ENCODE assay signal across 8 cellular contexts in the genomic region with DNA sequence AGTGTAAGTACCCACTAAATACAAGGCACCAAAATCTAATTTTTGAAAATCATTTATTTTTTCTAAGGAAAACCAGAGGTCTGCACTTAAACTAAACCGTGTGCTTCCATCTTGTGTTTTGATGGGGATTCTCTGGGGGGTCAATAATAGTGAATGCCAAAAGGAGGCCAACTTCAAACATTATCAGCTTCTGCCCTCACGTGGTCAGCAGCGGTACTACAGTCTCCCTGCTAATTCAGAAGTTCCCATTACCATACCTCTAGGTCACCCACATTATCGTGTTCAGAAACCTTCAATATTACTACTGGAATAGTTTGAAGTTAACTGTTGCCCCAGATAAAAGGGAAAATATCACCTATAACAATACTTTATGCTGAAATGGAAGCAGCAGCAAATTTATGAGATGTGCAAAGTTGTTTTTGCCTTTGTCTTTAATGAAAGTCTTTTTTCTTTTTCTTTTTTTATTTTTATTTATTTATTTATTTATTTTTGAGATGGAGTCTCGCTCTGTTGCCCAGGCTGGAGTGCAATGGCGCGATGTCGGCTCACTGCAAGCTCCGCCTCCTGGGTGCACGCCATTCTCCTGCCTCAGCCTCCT. TPM values are rescaled to one million over a fixed set of nuclear protein-coding genes. Genes with fewer than 3 reads are reported as not detected.
DNase-seq lines count a peak whose midpoint lies in the region; ATAC-seq and TF ChIP-seq lines count a peak whose summit lies in the region.

No MANE protein-coding gene starts in this region.

- no peaks in the 10 kb centered on the region for H3K79me2 ChIP-seq in Loucy (ENCODE audit: insufficient read depth, low read length)

- DNase-seq in ACHN = peak; percentile 40
- DNase-seq in activated CD4-positive, CD25-positive, alpha-beta regulatory T cell (lab: John Stamatoyannopoulos, UW) = peak; percentile 1 to 60 (median 24)
- peak; percentile 20 to 34 for DNase-seq in central memory CD8-positive, alpha-beta T cell (ENCODE audit: low spot score in 2 of 2)
- peak; percentile 23 to 91 for DNase-seq in lower leg skin (ENCODE audit: low spot score in 2 of 2)
- peak; percentile 37 to 42 for DNase-seq in stimulated activated CD8-positive, alpha-beta memory T cell treated with anti-CD3 and anti-CD28 coated beads, Interleukin-2, amount 100 ng/mL, for 48 hours (ENCODE audit: low read depth in 2 of 2)
- no peak for DNase-seq in DMS153 (lab: John Stamatoyannopoulos, UW)

- no peak overlapping the region for H3K27ac Mint-ChIP-seq in central memory CD8-positive, alpha-beta T cell (ENCODE audit: low read depth)

- H3K4me3 Mint-ChIP-seq in central memory CD8-positive, alpha-beta T cell = no peak overlapping the region

- no peaks in the 10 kb centered on the region; the same call in 1 of the 2 replicates for H3K36me3 ChIP-seq in Loucy (ENCODE audit: insufficient read depth, low read length)

- H3K9me2 ChIP-seq in Loucy (replicated peaks; ENCODE audit: low read depth, low read length) = no peaks in the 10 kb centered on the region

- H3K9me3 Mint-ChIP-seq in central memory CD8-positive, alpha-beta T cell = no peaks in the 10 kb centered on the region

- in situ Hi-C loops in ACHN (cut with HindIII; ENCODE audit: low pct_ligation_motif_present, low pct_unique_long_range_greater_than_20kb, low sequenced_read_pairs) = no loop called here

- ATAC-seq in GM18498 (IDR thresholded peaks at IDR 0.05; ENCODE audit: unreplicated experiment) = peak; percentile 60
- peak; percentile 32 for ATAC-seq in central memory CD8-positive, alpha-beta T cell (replicated peaks; ENCODE audit: extremely low read depth, poor library complexity, severe bottlenecking)

- H3F3A ChIP-seq in Loucy (ENCODE audit: low read depth) = no peaks in the 10 kb centered on the region

- TF ChIP-seq POLR2A in lower leg skin (IDR thresholded peaks at IDR 0.05) = no peak

- H3K9ac ChIP-seq in Loucy (ENCODE audit: low read depth, low read length, poor library complexity, severe bottlenecking) = no peak overlapping the region

- no peak overlapping the region for H3K4me2 ChIP-seq in Loucy (ENCODE audit: low read depth, low read length, poor library complexity, severe bottlenecking)

- H3K4me3 ChIP-seq in Loucy (ENCODE audit: low read length, poor library complexity, severe bottlenecking) (no peak overlapping the region), lower leg skin (ENCODE audit: low read depth, poor library complexity, severe bottlenecking) (no peak overlapping the region)

- H3K9me3 ChIP-seq in Loucy (ENCODE audit: insufficient read depth, low read depth, low read length) = no peaks in the 10 kb centered on the region

- H3K4me1 Mint-ChIP-seq in central memory CD8-positive, alpha-beta T cell = peaks cover 4% of the 10 kb centered on the region

- H4K20me1 ChIP-seq in Loucy (ENCODE audit: insufficient read depth, low read length, poor library complexity, severe bottlenecking) = no peaks in the 10 kb centered on the region

- no peaks in the 10 kb centered on the region for H3K27me3 ChIP-seq in Loucy (ENCODE audit: insufficient read depth, low read length, poor library complexity, severe bottlenecking)

- H2AFZ ChIP-seq in Loucy (ENCODE audit: low read length) = no peak overlapping the region

- no peaks in the 10 kb centered on the region for H3K4me1 ChIP-seq in Loucy (ENCODE audit: insufficient read depth, low read length, poor library complexity, severe bottlenecking)

- 48 to 55% methylated on average over 9 to 10 of the region's 10 CpGs for WGBS in lower leg skin, 2 donors

- intact Hi-C loops in lower leg skin (cut with DNase I; ENCODE audit: low total_unique reads) = loop anchor here (10.0 kb wide), 1 partner anchor 260 kb away; no protein-coding TSS in a partner anchor

- TF ChIP-seq CTCF in Loucy (conservative IDR thresholded peaks at IDR 0.05; ENCODE audit: low read length) (peak; percentile 67), lower leg skin (IDR thresholded peaks at IDR 0.05) (peak in 1 of 3 donors; percentile 24)

- H3K27me3 Mint-ChIP-seq in central memory CD8-positive, alpha-beta T cell = no peaks in the 10 kb centered on the region

- H3K36me3 Mint-ChIP-seq in central memory CD8-positive, alpha-beta T cell (ENCODE audit: insufficient read depth) = peaks cover 15% of the 10 kb centered on the region

RNA-seq across cellular contexts. Expression of gene CTPS2, which starts 17.3 kb away (rescaled TPM):
- total RNA-seq in lower leg skin = 10 to 100 TPM in 2 of 4 donors, 1 to 10 TPM in 2; 6.7 to 11.1 (median 9.3) TPM

RNA-seq across cellular contexts. Expression of gene SYAP1, which starts 24.2 kb away (rescaled TPM):
- 10 to 100 TPM; 16.1 to 18.5 (median 16.6) TPM for total RNA-seq in lower leg skin

RNA-seq across cellular contexts. Expression of gene S100G, which starts 45.2 kb away (rescaled TPM):
- not detected for total RNA-seq in lower leg skin
